Comparison of ENCODE assay signal across 8 cellular contexts in the genomic region with DNA sequence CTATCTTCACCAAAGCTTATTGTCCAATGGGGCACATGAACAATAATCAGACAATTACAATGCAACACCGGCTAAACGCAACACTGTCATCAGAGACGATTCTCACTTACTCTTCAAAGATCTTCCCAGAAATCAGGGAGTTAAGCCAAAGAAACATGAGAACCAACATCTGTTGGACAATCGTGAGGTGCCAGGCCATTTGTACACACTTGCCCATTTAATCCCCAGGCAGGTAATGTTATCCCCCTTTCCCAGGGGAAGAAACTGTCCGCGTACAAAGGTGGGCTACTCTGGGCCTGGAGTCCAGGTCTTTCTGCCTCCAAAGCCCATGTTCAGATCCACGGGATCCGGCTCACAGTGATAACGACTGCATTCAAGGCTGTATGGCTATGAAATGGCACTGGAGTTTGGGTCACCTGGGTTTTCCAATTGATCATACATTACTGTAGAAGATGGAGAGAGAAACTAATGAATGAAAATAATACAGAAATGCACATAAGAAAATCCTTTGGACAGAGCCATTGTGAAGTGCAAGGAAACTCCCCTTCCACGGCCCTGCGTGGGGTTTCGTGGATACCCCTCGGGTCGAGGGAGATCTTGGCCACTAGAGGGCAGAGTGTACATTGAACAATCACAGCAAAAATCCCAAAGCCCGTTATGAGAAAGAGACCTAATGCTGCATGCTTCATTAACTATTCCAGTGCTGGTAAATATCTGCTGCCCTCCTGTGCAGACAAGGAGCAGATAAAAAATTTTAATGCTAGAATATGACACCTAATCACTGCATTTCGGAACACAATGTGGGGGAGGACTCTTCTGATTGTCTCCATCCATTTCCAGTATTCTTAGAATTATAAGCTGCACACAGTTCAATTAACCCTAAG.
A peak's percentile ranks its signal among the peaks of the same experiment; 100 is the strongest.
DNase-seq lines count a peak whose midpoint lies in the region; ATAC-seq lines count a peak whose summit lies in the region.

No MANE protein-coding gene starts in this region.

- H3K4me3 Mint-ChIP-seq in activated CD4-positive, alpha-beta T cell treated with anti-CD3 and anti-CD28 coated beads, Interleukin-2, amount 10 ng/mL, durations not matched to agents 24 days and 14 days, result no peak overlapping the region

- no peak overlapping the region for H2BK12ac ChIP-seq in mesenchymal stem cell (ENCODE audit: low read length in 2 of 2)

- H3K27me3 ChIP-seq in mesenchymal stem cell (ENCODE audit: control insufficient read depth in 1 of 2, insufficient read depth in 1 of 2, low read length in 2 of 2), result peaks cover 17 to 43% of the 10 kb centered on the region in 2 experiments

- peak; percentile 66 for ATAC-seq in GM21717 (IDR thresholded peaks at IDR 0.05; ENCODE audit: unreplicated experiment)

- H2BK15ac ChIP-seq in mesenchymal stem cell (ENCODE audit: low read depth, poor library complexity, severe bottlenecking), result no peak overlapping the region

- intact Hi-C loops in activated CD4-positive, alpha-beta T cell treated with anti-CD3 and anti-CD28 coated beads, Interleukin-2, amount 10 ng/mL, durations not matched to agents 24 days and 14 days (cut with micrococcal nuclease), result loop anchor here (1.0 to 10.0 kb wide), 6 partner anchors 105 to 461 kb away; no protein-coding TSS in a partner anchor

- no peak overlapping the region for H3K27ac ChIP-seq in mesenchymal stem cell (ENCODE audit: low read length, poor library complexity, severe bottlenecking)

- no peak overlapping the region for H3K4me2 ChIP-seq in mesenchymal stem cell (ENCODE audit: low read length, poor library complexity, severe bottlenecking)

- no peak overlapping the region for H3K23ac ChIP-seq in mesenchymal stem cell (ENCODE audit: low read length in 2 of 2)

- H2BK120ac ChIP-seq in mesenchymal stem cell (ENCODE audit: low read depth, low read length), result no peak overlapping the region

- no peak overlapping the region for H2BK5ac ChIP-seq in mesenchymal stem cell (ENCODE audit: low read depth, low read length, poor library complexity, severe bottlenecking)

- no peak overlapping the region for H3K14ac ChIP-seq in mesenchymal stem cell (ENCODE audit: low read length in 2 of 2)

- H4K8ac ChIP-seq in mesenchymal stem cell (ENCODE audit: low read length), result no peak overlapping the region

- no peak overlapping the region for H3K4ac ChIP-seq in mesenchymal stem cell (ENCODE audit: low read depth in 1 of 2, low read length in 2 of 2)

- no peaks in the 10 kb centered on the region for H3K79me1 ChIP-seq in mesenchymal stem cell (replicated peaks; ENCODE audit: low read length, poor library complexity, severe bottlenecking)

- H3K4me1 ChIP-seq in mesenchymal stem cell (ENCODE audit: control insufficient read depth, insufficient read depth, low read depth, low read length), result no peaks in the 10 kb centered on the region

- H3K36me3 ChIP-seq in mesenchymal stem cell (ENCODE audit: control insufficient read depth in 1 of 2, insufficient read depth in 2 of 2, low read depth in 1 of 2, low read length in 2 of 2), result no peaks in the 10 kb centered on the region

- no peak overlapping the region for H4K91ac ChIP-seq in mesenchymal stem cell (ENCODE audit: low read length)

- no peak overlapping the region for H3K4me3 ChIP-seq in mesenchymal stem cell (ENCODE audit: insufficient read depth in 1 of 2, low read depth in 1 of 2, low read length in 2 of 2)

- H3K18ac ChIP-seq in mesenchymal stem cell (ENCODE audit: low read depth in 1 of 2, low read length in 2 of 2), result no peak overlapping the region

- DNase-seq in CMK (ENCODE audit: low read depth) (peak; percentile 15), NCI-H2196 (lab: John Stamatoyannopoulos, UW; ENCODE audit: unreplicated experiment) (peak; percentile 78), dermis microvascular lymphatic vessel endothelial cell (ENCODE audit: low read depth in 2 of 2) (peak; percentile 30 to 47), mesenchymal stem cell (peak; percentile 59), islet precursor cell (no peak)
- peak; percentile 89 for DNase-seq in activated CD4-positive, alpha-beta T cell treated with anti-CD3 and anti-CD28 coated beads, Interleukin-2, amount 10 ng/mL, durations not matched to agents 24 days and 14 days
- peak; percentile 22 for DNase-seq in stimulated activated naive CD4-positive, alpha-beta T cell treated with Interleukin-2 at 50 U/mL for 16 hours (lab: John Stamatoyannopoulos, UW)

- H3K27ac Mint-ChIP-seq in activated CD4-positive, alpha-beta T cell treated with anti-CD3 and anti-CD28 coated beads, Interleukin-2, amount 10 ng/mL, durations not matched to agents 24 days and 14 days, result no peak overlapping the region

- no peak overlapping the region for H2AK5ac ChIP-seq in mesenchymal stem cell (ENCODE audit: low read length, severe bottlenecking)

- H3K36me3 Mint-ChIP-seq in activated CD4-positive, alpha-beta T cell treated with anti-CD3 and anti-CD28 coated beads, Interleukin-2, amount 10 ng/mL, durations not matched to agents 24 days and 14 days (ENCODE audit: low read depth), result no peaks in the 10 kb centered on the region

- H3K9me3 Mint-ChIP-seq in activated CD4-positive, alpha-beta T cell treated with anti-CD3 and anti-CD28 coated beads, Interleukin-2, amount 10 ng/mL, durations not matched to agents 24 days and 14 days, result no peaks in the 10 kb centered on the region

- H3K9ac ChIP-seq in mesenchymal stem cell (ENCODE audit: low read length), result no peak overlapping the region

- H3K4me1 Mint-ChIP-seq in activated CD4-positive, alpha-beta T cell treated with anti-CD3 and anti-CD28 coated beads, Interleukin-2, amount 10 ng/mL, durations not matched to agents 24 days and 14 days, result peaks cover 38% of the 10 kb centered on the region

- H3K9me3 ChIP-seq in mesenchymal stem cell (ENCODE audit: control insufficient read depth, low read length), result no peaks in the 10 kb centered on the region

- 63% methylated on average over 16 of the region's 16 CpGs for WGBS in mesenchymal stem cell

- H2AFZ ChIP-seq in mesenchymal stem cell (ENCODE audit: low read depth, low read length), result no peak overlapping the region

- no peaks in the 10 kb centered on the region for H3K27me3 Mint-ChIP-seq in activated CD4-positive, alpha-beta T cell treated with anti-CD3 and anti-CD28 coated beads, Interleukin-2, amount 10 ng/mL, durations not matched to agents 24 days and 14 days
